In the genomic region with DNA sequence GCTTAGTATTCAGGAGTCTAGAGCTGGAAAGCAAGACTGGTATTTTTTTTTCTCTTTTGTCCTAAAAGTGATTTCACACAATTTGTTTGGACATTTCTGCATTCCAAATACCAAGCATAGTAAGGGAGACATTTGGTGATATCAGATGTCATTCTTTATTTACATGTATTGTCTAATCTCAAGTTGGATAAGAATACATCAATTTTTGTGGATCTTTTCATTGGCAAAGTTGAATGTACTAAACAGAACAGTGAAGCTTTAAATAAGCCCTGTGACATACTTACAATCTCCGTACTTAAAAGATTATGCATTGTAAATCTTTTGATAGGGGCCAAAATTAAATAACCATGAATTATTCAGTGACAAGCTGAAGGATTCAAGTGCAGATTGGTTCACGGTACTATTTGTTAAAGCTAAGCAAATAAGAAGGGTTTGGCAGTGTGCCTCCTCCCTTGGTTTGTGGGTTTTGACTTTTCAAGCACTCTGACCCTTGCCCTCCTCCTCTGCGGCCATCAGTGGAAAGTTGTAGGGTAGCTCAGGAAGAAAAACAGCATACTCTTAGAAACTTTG, we compare ENCODE assay signal across 10 cellular contexts.
DNase-seq lines count a peak whose midpoint lies in the region; ATAC-seq and TF ChIP-seq lines count a peak whose summit lies in the region.
"Had no signal": no experiment of that assay in that cellular context is flagged by ENCODE, and none has a peak within 500 bp of the region (broad histone marks: within the 10 kb centered on the region; RNA-seq: fewer than 3 reads in every experiment).

No MANE protein-coding gene starts in this region.

- H3K79me2 ChIP-seq in Karpas-422 (ENCODE audit: low read length), result no peaks in the 10 kb centered on the region

- no peaks in the 10 kb centered on the region; the same call in 1 of the 2 replicates for H3K9me2 ChIP-seq in Karpas-422 (replicated peaks; ENCODE audit: insufficient read depth, low read length)

- no peak for TF ChIP-seq POLR2A in heart left ventricle (IDR thresholded peaks at IDR 0.05)

- peak in 4 of 5 donors; percentile 24 to 44 (median 29) for DNase-seq in heart left ventricle
- DNase-seq in Right ventricle myocardium inferior (ENCODE audit: missing footprints), result no peak
- peak; percentile 4 for DNase-seq in amniotic epithelial cell (ENCODE audit: low read depth)
- peak in 1 of 2 donors; percentile 50 for DNase-seq in left lung
- no peak for DNase-seq in activated CD8-positive, alpha-beta T cell treated with anti-CD3 and anti-CD28 coated beads for 36 hours
- no peak for DNase-seq in GM13977 (ENCODE audit: low spot score)
- DNase-seq in Karpas-422, result no peak
- DNase-seq: activated CD4-positive, CD25-positive, alpha-beta regulatory T cell treated with anti-CD3 and anti-CD28 coated beads, Interleukin-2, amount 50 U/mL, for 72 hours; activated naive CD8-positive, alpha-beta T cell treated with anti-CD3 and anti-CD28 coated beads, Interleukin-2, amount 50 U/mL, for 24 hours had no signal

- H3K36me3 ChIP-seq in heart left ventricle, result no peaks in the 10 kb centered on the region
- no peaks in the 10 kb centered on the region for H3K36me3 ChIP-seq in left lung
- H3K36me3 ChIP-seq in Karpas-422 (ENCODE audit: insufficient read depth, low read length), result no peaks in the 10 kb centered on the region

- no peak overlapping the region for H3K9ac ChIP-seq in Karpas-422 (ENCODE audit: low read length)

- no peaks in the 10 kb centered on the region for H3K27me3 Mint-ChIP-seq in activated CD8-positive, alpha-beta T cell treated with anti-CD3 and anti-CD28 coated beads for 36 hours
- H3K27me3 Mint-ChIP-seq: activated naive CD8-positive, alpha-beta T cell treated with anti-CD3 and anti-CD28 coated beads, Interleukin-2, amount 50 U/mL, for 24 hours had no signal

- ATAC-seq in heart left ventricle, result peak in 1 of 4 donors; percentile 47
- ATAC-seq in Right ventricle myocardium inferior, result no peak
- ATAC-seq in left lung, result peak; percentile 82
- ATAC-seq in activated CD8-positive, alpha-beta T cell treated with anti-CD3 and anti-CD28 coated beads for 36 hours, result no peak
- no peak for ATAC-seq in HG03108 (IDR thresholded peaks at IDR 0.05; ENCODE audit: unreplicated experiment)
- ATAC-seq: activated naive CD8-positive, alpha-beta T cell treated with anti-CD3 and anti-CD28 coated beads, Interleukin-2, amount 50 U/mL, for 24 hours had no signal

- no peak overlapping the region for H2AFZ ChIP-seq in Karpas-422 (ENCODE audit: low read length)

- no peaks in the 10 kb centered on the region for H3K9me3 ChIP-seq in heart left ventricle
- no peaks in the 10 kb centered on the region for H3K9me3 ChIP-seq in left lung
- peaks cover 9% of the 10 kb centered on the region for H3K9me3 ChIP-seq in Karpas-422 (ENCODE audit: low read length)

- H3K4me3 Mint-ChIP-seq in activated CD8-positive, alpha-beta T cell treated with anti-CD3 and anti-CD28 coated beads for 36 hours, result no peak overlapping the region
- H3K4me3 Mint-ChIP-seq: activated naive CD8-positive, alpha-beta T cell treated with anti-CD3 and anti-CD28 coated beads, Interleukin-2, amount 50 U/mL, for 24 hours had no signal

- peaks cover 0 to 27% (median 0%) of the 10 kb centered on the region in 12 donors for H3K4me1 ChIP-seq in heart left ventricle
- no peaks in the 10 kb centered on the region for H3K4me1 ChIP-seq in left lung
- H3K4me1 ChIP-seq in Karpas-422 (ENCODE audit: low read length), result no peaks in the 10 kb centered on the region

- peak overlapping the region in 1 of 12 donors; percentile 6 for H3K27ac ChIP-seq in heart left ventricle
- peak overlapping the region in 1 of 2 donors; percentile 2 for H3K27ac ChIP-seq in left lung
- H3K27ac ChIP-seq in Karpas-422 (ENCODE audit: low read length), result no peak overlapping the region

- no peaks in the 10 kb centered on the region for H3K27me3 ChIP-seq in heart left ventricle
- no peaks in the 10 kb centered on the region for H3K27me3 ChIP-seq in left lung
- no peaks in the 10 kb centered on the region for H3K27me3 ChIP-seq in Karpas-422 (ENCODE audit: low read length)

- H3K4me3 ChIP-seq in heart left ventricle, result no peak overlapping the region
- H3K4me3 ChIP-seq in left lung, result no peak overlapping the region
- no peak overlapping the region for H3K4me3 ChIP-seq in Karpas-422 (ENCODE audit: low read length)

- H3K4me2 ChIP-seq in Karpas-422 (ENCODE audit: low read depth, low read length, poor library complexity, severe bottlenecking), result no peak overlapping the region

- no peaks in the 10 kb centered on the region for H3K9me3 Mint-ChIP-seq in activated CD8-positive, alpha-beta T cell treated with anti-CD3 and anti-CD28 coated beads for 36 hours
- H3K9me3 Mint-ChIP-seq: activated naive CD8-positive, alpha-beta T cell treated with anti-CD3 and anti-CD28 coated beads, Interleukin-2, amount 50 U/mL, for 24 hours had no signal

- H3K27ac Mint-ChIP-seq in activated CD8-positive, alpha-beta T cell treated with anti-CD3 and anti-CD28 coated beads for 36 hours, result no peak overlapping the region
- H3K27ac Mint-ChIP-seq: activated naive CD8-positive, alpha-beta T cell treated with anti-CD3 and anti-CD28 coated beads, Interleukin-2, amount 50 U/mL, for 24 hours had no signal

- H3K4me1 Mint-ChIP-seq in activated CD8-positive, alpha-beta T cell treated with anti-CD3 and anti-CD28 coated beads for 36 hours (ENCODE audit: low read depth), result no peaks in the 10 kb centered on the region
- H3K4me1 Mint-ChIP-seq: activated naive CD8-positive, alpha-beta T cell treated with anti-CD3 and anti-CD28 coated beads, Interleukin-2, amount 50 U/mL, for 24 hours had no signal

- intact Hi-C loops in heart left ventricle (cut with DNase I) (no loop called here), Right ventricle myocardium inferior (cut with DNase I) (no loop called here), left lung (cut with DNase I) (no loop called here)
- intact Hi-C loops in activated CD8-positive, alpha-beta T cell treated with anti-CD3 and anti-CD28 coated beads for 36 hours (cut with micrococcal nuclease), result no loop called here

- H4K20me1 ChIP-seq in Karpas-422 (ENCODE audit: insufficient read depth, low read depth, low read length), result no peaks in the 10 kb centered on the region

- no peaks in the 10 kb centered on the region for H3K36me3 Mint-ChIP-seq in activated CD8-positive, alpha-beta T cell treated with anti-CD3 and anti-CD28 coated beads for 36 hours (ENCODE audit: low read depth)

- in situ Hi-C loops in GM13977 (cut with MboI; ENCODE audit: low pct_unique_long_range_greater_than_20kb, low sequenced_read_pairs, unreplicated experiment), result no loop called here

- POLR2A ChIA-PET in activated CD8-positive, alpha-beta T cell treated with anti-CD3 and anti-CD28 coated beads for 36 hours (lab: Charles Lee), result no interaction called here

- 61 to 66% (median 62%) methylated on average over 3 of the region's 3 CpGs for WGBS in heart left ventricle, 4 donors

- CTCF ChIA-PET in activated CD8-positive, alpha-beta T cell treated with anti-CD3 and anti-CD28 coated beads for 36 hours (lab: Charles Lee), result no interaction called here

- TF ChIP-seq CTCF in heart left ventricle (IDR thresholded peaks at IDR 0.05) (no peak), left lung (IDR thresholded peaks at IDR 0.05) (no peak), GM13977 (IDR thresholded peaks at IDR 0.05; ENCODE audit: extremely low read depth, insufficient read depth, missing control alignments) (no peak)
- no peak for TF ChIP-seq CTCF in activated CD8-positive, alpha-beta T cell treated with anti-CD3 and anti-CD28 coated beads for 36 hours (IDR thresholded peaks at IDR 0.05)

Comparison
In these comparisons a context has a peak if more than half of its experiments do, and no peak if none do; other contexts are left out.
1. DNase-seq: peak in heart left ventricle (4 of 5) and amniotic epithelial cell (single experiment); none in Right ventricle myocardium inferior (single experiment), activated CD8-positive, alpha-beta T cell treated with anti-CD3 and anti-CD28 coated beads for 36 hours (single experiment), GM13977 (single experiment) and Karpas-422 (single experiment).